In the genomic region with DNA sequence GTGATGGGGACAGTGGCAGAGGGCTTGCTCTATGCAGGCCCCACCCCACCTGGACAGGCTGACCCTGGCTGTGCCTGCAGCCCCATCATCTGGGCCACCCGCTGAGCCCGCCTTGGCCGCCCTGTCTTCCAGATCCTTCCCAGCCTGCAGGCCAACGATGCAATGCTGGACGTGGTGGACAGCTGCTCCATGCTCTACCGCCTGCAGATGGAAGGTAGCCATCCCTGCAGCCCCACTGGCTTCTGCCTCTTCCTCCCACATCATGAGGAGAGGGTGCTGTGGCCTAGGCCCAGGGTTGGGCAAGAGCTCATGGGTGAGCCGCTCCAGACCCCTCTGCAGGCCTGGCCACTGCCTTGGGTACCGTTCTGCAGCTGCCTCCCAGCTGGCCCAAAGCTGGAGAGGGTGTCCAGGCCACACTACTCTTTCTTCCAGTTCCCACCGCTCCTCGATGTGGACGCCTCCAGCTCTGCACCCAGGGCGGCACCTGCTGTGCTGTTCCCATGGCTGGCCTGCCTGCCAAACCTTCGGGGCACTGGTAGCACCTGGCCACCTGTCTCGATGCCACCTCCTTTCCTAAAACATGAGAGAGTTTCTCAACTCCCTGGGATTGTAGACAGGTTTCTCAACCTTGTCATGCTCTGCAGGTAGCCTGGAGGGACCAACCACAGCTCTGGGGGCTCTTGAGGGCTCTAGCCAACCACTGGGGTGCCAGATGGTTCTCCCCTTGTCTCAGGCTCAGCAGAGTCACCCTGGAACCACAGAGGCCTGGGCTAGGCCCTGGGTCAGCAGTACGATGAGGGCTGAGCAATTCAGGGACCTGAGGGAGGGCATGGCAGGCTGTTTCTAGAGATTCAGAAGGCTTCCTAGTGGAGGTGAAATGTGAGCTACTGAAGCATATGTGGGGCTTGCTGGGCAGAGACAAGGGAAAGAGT, we compare ENCODE assay signal across 1 cellular context.
TF ChIP-seq lines count a peak whose summit lies in the region.

No MANE protein-coding gene starts in this region.

TF ChIP-seq in SK-N-SH, 30 proteins besides CTCF, POLR2A, EP300 and RAD21:
- TF ChIP-seq TAF1 (IDR thresholded peaks at IDR 0.05; ENCODE audit: borderline replicate concordance, low read depth, low read length) (no peak), NFIC (IDR thresholded peaks at IDR 0.05; ENCODE audit: borderline replicate concordance) (no peak), YY1 (IDR thresholded peaks at IDR 0.05; ENCODE audit: low read depth) (no peak), SIN3A (IDR thresholded peaks at IDR 0.05; ENCODE audit: borderline replicate concordance, low read depth, low read length) (no peak), ELF1 (IDR thresholded peaks at IDR 0.05) (no peak), RXRA (IDR thresholded peaks at IDR 0.05; ENCODE audit: borderline replicate concordance, low read depth) (no peak), TCF12 (IDR thresholded peaks at IDR 0.05) (no peak), MEF2A (IDR thresholded peaks at IDR 0.05; ENCODE audit: borderline replicate concordance, low read depth) (no peak), FOSL2 (IDR thresholded peaks at IDR 0.05; ENCODE audit: borderline replicate concordance, low read depth) (no peak), TEAD4 (IDR thresholded peaks at IDR 0.05; ENCODE audit: borderline replicate concordance, insufficient read depth) (no peak), MXI1 (IDR thresholded peaks at IDR 0.05; ENCODE audit: low read depth, low read length) (no peak), GATA2 (CRISPR knock-in tag; IDR thresholded peaks at IDR 0.05) (no peak), FOXM1 (IDR thresholded peaks at IDR 0.05; ENCODE audit: low read depth) (no peak)
- TF ChIP-seq, protein P1, sequence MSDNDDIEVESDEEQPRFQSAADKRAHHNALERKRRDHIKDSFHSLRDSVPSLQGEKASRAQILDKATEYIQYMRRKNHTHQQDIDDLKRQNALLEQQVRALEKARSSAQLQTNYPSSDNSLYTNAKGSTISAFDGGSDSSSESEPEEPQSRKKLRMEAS (IDR thresholded peaks at IDR 0.05; ENCODE audit: low read depth) = no peak
- TF ChIP-seq, protein P2, sequence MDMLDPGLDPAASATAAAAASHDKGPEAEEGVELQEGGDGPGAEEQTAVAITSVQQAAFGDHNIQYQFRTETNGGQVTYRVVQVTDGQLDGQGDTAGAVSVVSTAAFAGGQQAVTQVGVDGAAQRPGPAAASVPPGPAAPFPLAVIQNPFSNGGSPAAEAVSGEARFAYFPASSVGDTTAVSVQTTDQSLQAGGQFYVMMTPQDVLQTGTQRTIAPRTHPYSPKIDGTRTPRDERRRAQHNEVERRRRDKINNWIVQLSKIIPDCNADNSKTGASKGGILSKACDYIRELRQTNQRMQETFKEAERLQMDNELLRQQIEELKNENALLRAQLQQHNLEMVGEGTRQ (IDR thresholded peaks at IDR 0.05; ENCODE audit: borderline replicate concordance, low read depth, low read length) = no peak
- TF ChIP-seq, protein P3, sequence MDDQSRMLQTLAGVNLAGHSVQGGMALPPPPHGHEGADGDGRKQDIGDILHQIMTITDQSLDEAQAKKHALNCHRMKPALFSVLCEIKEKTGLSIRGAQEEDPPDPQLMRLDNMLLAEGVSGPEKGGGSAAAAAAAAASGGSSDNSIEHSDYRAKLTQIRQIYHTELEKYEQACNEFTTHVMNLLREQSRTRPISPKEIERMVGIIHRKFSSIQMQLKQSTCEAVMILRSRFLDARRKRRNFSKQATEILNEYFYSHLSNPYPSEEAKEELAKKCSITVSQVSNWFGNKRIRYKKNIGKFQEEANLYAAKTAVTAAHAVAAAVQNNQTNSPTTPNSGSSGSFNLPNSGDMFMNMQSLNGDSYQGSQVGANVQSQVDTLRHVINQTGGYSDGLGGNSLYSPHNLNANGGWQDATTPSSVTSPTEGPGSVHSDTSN (IDR thresholded peaks at IDR 0.05) = no peak
- TF ChIP-seq, protein P4, sequence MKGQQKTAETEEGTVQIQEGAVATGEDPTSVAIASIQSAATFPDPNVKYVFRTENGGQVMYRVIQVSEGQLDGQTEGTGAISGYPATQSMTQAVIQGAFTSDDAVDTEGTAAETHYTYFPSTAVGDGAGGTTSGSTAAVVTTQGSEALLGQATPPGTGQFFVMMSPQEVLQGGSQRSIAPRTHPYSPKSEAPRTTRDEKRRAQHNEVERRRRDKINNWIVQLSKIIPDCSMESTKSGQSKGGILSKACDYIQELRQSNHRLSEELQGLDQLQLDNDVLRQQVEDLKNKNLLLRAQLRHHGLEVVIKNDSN (IDR thresholded peaks at IDR 0.05; ENCODE audit: borderline replicate concordance, low read depth) = no peak
